Comparison of ENCODE assay signal across 1 cellular context in the genomic region with DNA sequence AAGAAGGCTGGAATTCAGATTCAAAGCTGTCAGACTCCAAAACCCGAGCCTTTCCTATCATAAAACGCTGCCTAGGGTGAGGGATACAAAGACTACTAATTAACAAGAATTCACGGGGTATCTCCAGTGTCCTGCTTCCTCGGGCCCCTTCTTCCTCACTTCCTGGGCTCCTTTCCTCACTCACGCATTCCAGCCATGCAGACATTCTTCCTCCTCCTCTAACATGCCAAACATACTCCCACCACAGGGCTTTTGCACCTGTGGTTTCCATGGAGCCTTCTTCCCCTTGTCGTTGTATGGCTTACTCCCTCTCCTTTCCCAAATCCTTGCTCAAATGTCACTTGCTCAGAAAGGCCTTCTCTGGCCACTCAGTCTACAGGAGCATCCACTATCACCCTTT.
TF ChIP-seq lines count a peak whose summit lies in the region.

No MANE protein-coding gene starts in this region.

TF ChIP-seq in WTC11, 78 proteins besides CTCF, POLR2A, EP300 and RAD21 (continued from another document):
- TF ChIP-seq PRDM15 (CRISPR knock-in tag; IDR thresholded peaks at IDR 0.05) (no peak), AFF4 (CRISPR knock-in tag; IDR thresholded peaks at IDR 0.05; ENCODE audit: borderline replicate concordance) (no peak), ZNF512 (CRISPR knock-in tag; IDR thresholded peaks at IDR 0.05; ENCODE audit: borderline replicate concordance) (no peak), IRF1 (CRISPR knock-in tag; IDR thresholded peaks at IDR 0.05) (no peak), USF2 (CRISPR knock-in tag; IDR thresholded peaks at IDR 0.05) (no peak), ZNF263 (CRISPR knock-in tag; IDR thresholded peaks at IDR 0.05; ENCODE audit: low read depth) (no peak), ELF4 (CRISPR knock-in tag; IDR thresholded peaks at IDR 0.05; ENCODE audit: low read depth) (no peak), GTF2I (CRISPR knock-in tag; conservative IDR thresholded peaks at IDR 0.05) (no peak), NFE2L1 (CRISPR knock-in tag; IDR thresholded peaks at IDR 0.05) (no peak)
- TF ChIP-seq, protein P1, sequence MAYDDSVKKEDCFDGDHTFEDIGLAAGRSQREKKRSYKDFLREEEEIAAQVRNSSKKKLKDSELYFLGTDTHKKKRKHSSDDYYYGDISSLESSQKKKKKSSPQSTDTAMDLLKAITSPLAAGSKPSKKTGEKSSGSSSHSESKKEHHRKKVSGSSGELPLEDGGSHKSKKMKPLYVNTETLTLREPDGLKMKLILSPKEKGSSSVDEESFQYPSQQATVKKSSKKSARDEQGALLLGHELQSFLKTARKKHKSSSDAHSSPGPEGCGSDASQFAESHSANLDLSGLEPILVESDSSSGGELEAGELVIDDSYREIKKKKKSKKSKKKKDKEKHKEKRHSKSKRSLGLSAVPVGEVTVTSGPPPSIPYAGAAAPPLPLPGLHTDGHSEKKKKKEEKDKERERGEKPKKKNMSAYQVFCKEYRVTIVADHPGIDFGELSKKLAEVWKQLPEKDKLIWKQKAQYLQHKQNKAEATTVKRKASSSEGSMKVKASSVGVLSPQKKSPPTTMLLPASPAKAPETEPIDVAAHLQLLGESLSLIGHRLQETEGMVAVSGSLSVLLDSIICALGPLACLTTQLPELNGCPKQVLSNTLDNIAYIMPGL (CRISPR knock-in tag; IDR thresholded peaks at IDR 0.05): no peak
TF ChIP-seq in WTC11: peak in this region for 0.
